ENCODE assay signal across 1 cellular context in the genomic region with DNA sequence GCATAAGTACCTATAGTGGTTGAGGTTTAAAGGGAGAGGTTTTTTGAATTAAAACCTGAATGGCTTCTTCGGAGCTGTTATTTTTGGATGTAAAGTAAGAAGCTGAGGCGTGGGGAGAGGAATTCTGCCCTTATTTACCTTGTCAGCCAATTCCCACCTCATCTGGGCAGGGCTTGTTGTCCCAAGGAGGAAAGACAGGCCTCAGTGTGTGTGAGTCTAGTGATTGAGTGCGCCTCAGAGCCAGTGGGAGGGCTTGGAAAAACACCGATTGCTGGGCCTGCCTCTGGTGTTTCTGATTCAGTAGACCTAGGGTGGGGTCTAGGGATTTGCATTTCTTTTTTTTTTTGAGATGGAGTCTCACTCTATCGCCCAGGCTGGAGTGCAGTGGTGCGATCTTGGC.
TF ChIP-seq lines count a peak whose summit lies in the region.

No MANE protein-coding gene starts in this region.

TF ChIP-seq in HCT116, 20 proteins besides CTCF, POLR2A, EP300 and RAD21 (continued from another document):
- TF ChIP-seq, protein P1, sequence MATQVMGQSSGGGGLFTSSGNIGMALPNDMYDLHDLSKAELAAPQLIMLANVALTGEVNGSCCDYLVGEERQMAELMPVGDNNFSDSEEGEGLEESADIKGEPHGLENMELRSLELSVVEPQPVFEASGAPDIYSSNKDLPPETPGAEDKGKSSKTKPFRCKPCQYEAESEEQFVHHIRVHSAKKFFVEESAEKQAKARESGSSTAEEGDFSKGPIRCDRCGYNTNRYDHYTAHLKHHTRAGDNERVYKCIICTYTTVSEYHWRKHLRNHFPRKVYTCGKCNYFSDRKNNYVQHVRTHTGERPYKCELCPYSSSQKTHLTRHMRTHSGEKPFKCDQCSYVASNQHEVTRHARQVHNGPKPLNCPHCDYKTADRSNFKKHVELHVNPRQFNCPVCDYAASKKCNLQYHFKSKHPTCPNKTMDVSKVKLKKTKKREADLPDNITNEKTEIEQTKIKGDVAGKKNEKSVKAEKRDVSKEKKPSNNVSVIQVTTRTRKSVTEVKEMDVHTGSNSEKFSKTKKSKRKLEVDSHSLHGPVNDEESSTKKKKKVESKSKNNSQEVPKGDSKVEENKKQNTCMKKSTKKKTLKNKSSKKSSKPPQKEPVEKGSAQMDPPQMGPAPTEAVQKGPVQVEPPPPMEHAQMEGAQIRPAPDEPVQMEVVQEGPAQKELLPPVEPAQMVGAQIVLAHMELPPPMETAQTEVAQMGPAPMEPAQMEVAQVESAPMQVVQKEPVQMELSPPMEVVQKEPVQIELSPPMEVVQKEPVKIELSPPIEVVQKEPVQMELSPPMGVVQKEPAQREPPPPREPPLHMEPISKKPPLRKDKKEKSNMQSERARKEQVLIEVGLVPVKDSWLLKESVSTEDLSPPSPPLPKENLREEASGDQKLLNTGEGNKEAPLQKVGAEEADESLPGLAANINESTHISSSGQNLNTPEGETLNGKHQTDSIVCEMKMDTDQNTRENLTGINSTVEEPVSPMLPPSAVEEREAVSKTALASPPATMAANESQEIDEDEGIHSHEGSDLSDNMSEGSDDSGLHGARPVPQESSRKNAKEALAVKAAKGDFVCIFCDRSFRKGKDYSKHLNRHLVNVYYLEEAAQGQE (IDR thresholded peaks at IDR 0.05; ENCODE audit: low read depth), result no peak
- TF ChIP-seq CEBPB (IDR thresholded peaks at IDR 0.05; ENCODE audit: low read depth) (no peak), POLR2AphosphoS5 (IDR thresholded peaks at IDR 0.05; ENCODE audit: low read depth, low read length) (no peak), EZH2 (IDR thresholded peaks at IDR 0.05) (no peak), CBX3 (IDR thresholded peaks at IDR 0.05; ENCODE audit: low read depth) (no peak), YY1 (IDR thresholded peaks at IDR 0.05; ENCODE audit: extremely low read depth, insufficient replicate concordance, low read depth, low read length) (no peak), EZH2phosphoT487 (IDR thresholded peaks at IDR 0.05; ENCODE audit: borderline replicate concordance) (no peak), ZFX (IDR thresholded peaks at IDR 0.05) (no peak), JUND (IDR thresholded peaks at IDR 0.05) (no peak), ELF1 (IDR thresholded peaks at IDR 0.05; ENCODE audit: borderline replicate concordance, low read depth) (no peak), SIN3A (IDR thresholded peaks at IDR 0.05; ENCODE audit: low read depth) (no peak), SP1 (IDR thresholded peaks at IDR 0.05; ENCODE audit: low read depth) (no peak)
- TF ChIP-seq, protein P2, sequence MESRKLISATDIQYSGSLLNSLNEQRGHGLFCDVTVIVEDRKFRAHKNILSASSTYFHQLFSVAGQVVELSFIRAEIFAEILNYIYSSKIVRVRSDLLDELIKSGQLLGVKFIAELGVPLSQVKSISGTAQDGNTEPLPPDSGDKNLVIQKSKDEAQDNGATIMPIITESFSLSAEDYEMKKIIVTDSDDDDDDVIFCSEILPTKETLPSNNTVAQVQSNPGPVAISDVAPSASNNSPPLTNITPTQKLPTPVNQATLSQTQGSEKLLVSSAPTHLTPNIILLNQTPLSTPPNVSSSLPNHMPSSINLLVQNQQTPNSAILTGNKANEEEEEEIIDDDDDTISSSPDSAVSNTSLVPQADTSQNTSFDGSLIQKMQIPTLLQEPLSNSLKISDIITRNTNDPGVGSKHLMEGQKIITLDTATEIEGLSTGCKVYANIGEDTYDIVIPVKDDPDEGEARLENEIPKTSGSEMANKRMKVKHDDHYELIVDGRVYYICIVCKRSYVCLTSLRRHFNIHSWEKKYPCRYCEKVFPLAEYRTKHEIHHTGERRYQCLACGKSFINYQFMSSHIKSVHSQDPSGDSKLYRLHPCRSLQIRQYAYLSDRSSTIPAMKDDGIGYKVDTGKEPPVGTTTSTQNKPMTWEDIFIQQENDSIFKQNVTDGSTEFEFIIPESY (IDR thresholded peaks at IDR 0.05; ENCODE audit: extremely low read depth, insufficient replicate concordance, low read length), result no peak
- TF ChIP-seq, protein P3, sequence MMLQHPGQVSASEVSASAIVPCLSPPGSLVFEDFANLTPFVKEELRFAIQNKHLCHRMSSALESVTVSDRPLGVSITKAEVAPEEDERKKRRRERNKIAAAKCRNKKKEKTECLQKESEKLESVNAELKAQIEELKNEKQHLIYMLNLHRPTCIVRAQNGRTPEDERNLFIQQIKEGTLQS (IDR thresholded peaks at IDR 0.05), result no peak
- TF ChIP-seq, protein P4, sequence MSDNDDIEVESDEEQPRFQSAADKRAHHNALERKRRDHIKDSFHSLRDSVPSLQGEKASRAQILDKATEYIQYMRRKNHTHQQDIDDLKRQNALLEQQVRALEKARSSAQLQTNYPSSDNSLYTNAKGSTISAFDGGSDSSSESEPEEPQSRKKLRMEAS (IDR thresholded peaks at IDR 0.05), result no peak
